Comparison of ENCODE assay signal across 9 cellular contexts in genomic region chr13:60583911-60584753, GRCh38.
DNase-seq lines count a peak whose midpoint lies in the region; ATAC-seq and TF ChIP-seq lines count a peak whose summit lies in the region.
"Had no signal": no experiment of that assay in that cellular context is flagged by ENCODE, and none has a peak within 500 bp of the region (broad histone marks: within the 10 kb centered on the region; RNA-seq: fewer than 3 reads in every experiment).

No MANE protein-coding gene starts in this region.

- TF ChIP-seq CTCF in AG09319 (IDR thresholded peaks at IDR 0.05; ENCODE audit: low read depth, low read length) (no peak), left lung (IDR thresholded peaks at IDR 0.05) (no peak)

- peaks cover 6% of the 10 kb centered on the region for H3K9me3 ChIP-seq in adipocyte (ENCODE audit: control insufficient read depth, low read length)
- peaks cover 0 to 22% of the 10 kb centered on the region in 2 donors for H3K9me3 ChIP-seq in left lung

- H3K27ac ChIP-seq in left lung = peak overlapping the region in 1 of 2 donors; percentile 31

- H3K36me3 ChIP-seq in adipocyte (ENCODE audit: control insufficient read depth, insufficient read depth, low read length, severe bottlenecking) = no peaks in the 10 kb centered on the region
- H3K36me3 ChIP-seq in left lung = no peaks in the 10 kb centered on the region

- DNase-seq in AG09319 (ENCODE audit: extremely low read depth, low read depth) (peak; percentile 59), adipocyte (ENCODE audit: low read depth) (no peak), left lung (peak in 1 of 2 donors; percentile 36), NCI-H510A treated with DMSO at 0.1 percent for 48 hours (lab: John Stamatoyannopoulos, UW) (no peak)

- H3K27me3 ChIP-seq in adipocyte (replicated peaks; ENCODE audit: control insufficient read depth, insufficient read depth, low read length) (peaks cover 33% of the 10 kb centered on the region), left lung (no peaks in the 10 kb centered on the region)
- H3K27me3 ChIP-seq: dorsolateral prefrontal cortex had no signal

- H3K4me1 ChIP-seq in adipocyte (ENCODE audit: control insufficient read depth, insufficient read depth, low read length) (peaks cover 22% of the 10 kb centered on the region), left lung (no peaks in the 10 kb centered on the region)

- H3K4me3 ChIP-seq in adipocyte (ENCODE audit: low read length) (peak overlapping the region; percentile 77), left lung (no peak overlapping the region)

- peak overlapping the region; percentile 68 for H3K9ac ChIP-seq in adipocyte (ENCODE audit: low read length)

- peak; percentile 46 for ATAC-seq in HG02798 (IDR thresholded peaks at IDR 0.05; ENCODE audit: poor library complexity, unreplicated experiment)
- peak; percentile 43 for ATAC-seq in left lung
- no peak for ATAC-seq in GM21360 (IDR thresholded peaks at IDR 0.05; ENCODE audit: unreplicated experiment)
- ATAC-seq in HG03280 (IDR thresholded peaks at IDR 0.05; ENCODE audit: unreplicated experiment) = no peak
- no peak for ATAC-seq in GM19452 (IDR thresholded peaks at IDR 0.05; ENCODE audit: unreplicated experiment)

- intact Hi-C loops in left lung (cut with DNase I) = no loop called here

Comparison
In these comparisons a context has a peak if more than half of its experiments do, and no peak if none do; other contexts are left out.
1. ATAC-seq: peak in HG02798 (single experiment) and left lung (single experiment); none in GM21360 (single experiment), HG03280 (single experiment) and GM19452 (single experiment).